Comparison of ENCODE assay signal across 8 cellular contexts in genomic region chr1:84479998-84480397, GRCh38. TPM values are rescaled to one million over a fixed set of nuclear protein-coding genes. Genes with fewer than 3 reads are reported as not detected.
DNase-seq lines count a peak whose midpoint lies in the region; ATAC-seq, FAIRE-seq and TF ChIP-seq lines count a peak whose summit lies in the region.

No MANE protein-coding gene starts in this region.

- H3K27me3 ChIP-seq in thyroid gland, result no peaks in the 10 kb centered on the region

- H3K36me3 ChIP-seq in kidney (ENCODE audit: control insufficient read depth in 1 of 2, insufficient read depth in 2 of 2, low read length in 2 of 2) (peaks cover 4 to 11% of the 10 kb centered on the region in 2 donors), thyroid gland (peaks cover 0 to 4% of the 10 kb centered on the region in 2 donors)

- H3K4me1 ChIP-seq in kidney (ENCODE audit: control insufficient read depth in 1 of 2, insufficient read depth in 1 of 2, low read depth in 1 of 2, low read length in 2 of 2) (peaks cover 0 to 2% of the 10 kb centered on the region in 2 donors), thyroid gland (peaks cover 11 to 13% of the 10 kb centered on the region in 2 donors)

- H3K27me3 Mint-ChIP-seq in activated naive CD8-positive, alpha-beta T cell treated with anti-CD3 and anti-CD28 coated beads for 36 hours, result peaks cover 16% of the 10 kb centered on the region

- in situ Hi-C loops in GM13977 (cut with MboI; ENCODE audit: low pct_unique_long_range_greater_than_20kb, low sequenced_read_pairs, unreplicated experiment), result no loop called here

- TF ChIP-seq CTCF in GM13977 (IDR thresholded peaks at IDR 0.05; ENCODE audit: extremely low read depth, insufficient read depth, missing control alignments) (no peak), kidney (IDR thresholded peaks at IDR 0.05; ENCODE audit: borderline replicate concordance, extremely low read depth, insufficient read depth) (no peak), thyroid gland (IDR thresholded peaks at IDR 0.05) (no peak)

- 4 to 5% methylated on average over 9 of the region's 9 CpGs for whole genome bisulfite sequencing in thyroid gland, 2 donors

- peaks cover 29% of the 10 kb centered on the region for H3K4me1 Mint-ChIP-seq in activated naive CD8-positive, alpha-beta T cell treated with anti-CD3 and anti-CD28 coated beads for 36 hours

- H3K36me3 Mint-ChIP-seq in activated naive CD8-positive, alpha-beta T cell treated with anti-CD3 and anti-CD28 coated beads for 36 hours, result peaks cover 39% of the 10 kb centered on the region

- no peak for FAIRE-seq in kidney (lab: Jason Lieb, UNC)

- H3K4me3 ChIP-seq in kidney (ENCODE audit: low read length in 2 of 2), result peak overlapping the region; percentile 78 to 99
- H3K4me3 ChIP-seq in thyroid gland (replicated peaks in 1 of 3), result peak overlapping the region; percentile 51 to 74 (median 57)

- no peak for TF ChIP-seq POLR2A in thyroid gland (IDR thresholded peaks at IDR 0.05)

- peak overlapping the region; percentile 98 for H3K4me3 Mint-ChIP-seq in activated naive CD8-positive, alpha-beta T cell treated with anti-CD3 and anti-CD28 coated beads for 36 hours

- H3K9ac ChIP-seq in kidney (ENCODE audit: low read length in 2 of 2), result peak overlapping the region; percentile 66 to 85

- intact Hi-C loops in kidney (cut with DNase I) (no loop called here), thyroid gland (cut with DNase I) (no loop called here)

- peaks cover 8% of the 10 kb centered on the region for H3K9me3 Mint-ChIP-seq in activated naive CD8-positive, alpha-beta T cell treated with anti-CD3 and anti-CD28 coated beads for 36 hours

- peak overlapping the region; percentile 99 for H3K27ac Mint-ChIP-seq in activated naive CD8-positive, alpha-beta T cell treated with anti-CD3 and anti-CD28 coated beads for 36 hours

- no peak overlapping the region for H3K27ac ChIP-seq in kidney (ENCODE audit: low read depth in 2 of 2, low read length in 2 of 2)
- H3K27ac ChIP-seq in thyroid gland, result peak overlapping the region in 1 of 3 donors; percentile 63

- H3K9me3 ChIP-seq in kidney (ENCODE audit: control insufficient read depth in 1 of 2, low read length in 2 of 2) (peaks cover 0 to 6% of the 10 kb centered on the region in 2 donors), thyroid gland (no peaks in the 10 kb centered on the region)

- peak; percentile 25 for ATAC-seq in HG03066 (IDR thresholded peaks at IDR 0.05; ENCODE audit: low read depth, unreplicated experiment)
- no peak for ATAC-seq in GM18520 (IDR thresholded peaks at IDR 0.05; ENCODE audit: unreplicated experiment)

- DNase-seq in GM13977 (ENCODE audit: low spot score) (peak; percentile 7), kidney (no peak), thyroid gland (no peak), activated gamma-delta T cell (lab: John Stamatoyannopoulos, UW) (no peak)
- no peak for DNase-seq in activated naive CD8-positive, alpha-beta T cell treated with anti-CD3 and anti-CD28 coated beads for 36 hours
- no peak for DNase-seq in activated CD4-positive, CD25-positive, alpha-beta regulatory T cell (lab: John Stamatoyannopoulos, UW)

RNA-seq across cellular contexts. Expression of gene RPF1, which starts 0.9 kb away (rescaled TPM):
- total RNA-seq in activated naive CD8-positive, alpha-beta T cell treated with anti-CD3 and anti-CD28 coated beads for 36 hours, result 10 to 100 TPM; 65.2 to 68.3 TPM
- total RNA-seq in kidney (29.6 TPM), thyroid gland (10 to 100 TPM; 29.9 to 51.7 (median 42.7) TPM)
- 44.1 TPM for polyA plus RNA-seq in kidney (ENCODE audit: insufficient read depth, low read depth, low replicate concordance)

RNA-seq across cellular contexts. Expression of gene SPATA1, which starts 26.2 kb away (rescaled TPM):
- total RNA-seq in activated naive CD8-positive, alpha-beta T cell treated with anti-CD3 and anti-CD28 coated beads for 36 hours, result 1 to 10 TPM; 1.0 to 1.5 TPM
- 2.5 TPM for total RNA-seq in kidney
- 0.62 TPM for polyA plus RNA-seq in kidney (ENCODE audit: insufficient read depth, low read depth, low replicate concordance)
- 1 to 10 TPM in 2 of 4 donors, under 1 TPM in 1, not detected in 1; 0.13 to 2.8 (median 1.8) TPM for total RNA-seq in thyroid gland

RNA-seq across cellular contexts. Expression of gene GNG5, which starts 26.4 kb away (rescaled TPM):
- total RNA-seq in activated naive CD8-positive, alpha-beta T cell treated with anti-CD3 and anti-CD28 coated beads for 36 hours, result 100 to 1,000 TPM; 119 to 128 TPM
- total RNA-seq in kidney (87.9 TPM), thyroid gland (100 to 1,000 TPM in 2 of 4 donors, 10 to 100 TPM in 2; 58.3 to 143 (median 95.2) TPM)
- polyA plus RNA-seq in kidney (ENCODE audit: insufficient read depth, low read depth, low replicate concordance), result 304 TPM
